16 cellular contexts compared by ENCODE assay signal in the genomic region with DNA sequence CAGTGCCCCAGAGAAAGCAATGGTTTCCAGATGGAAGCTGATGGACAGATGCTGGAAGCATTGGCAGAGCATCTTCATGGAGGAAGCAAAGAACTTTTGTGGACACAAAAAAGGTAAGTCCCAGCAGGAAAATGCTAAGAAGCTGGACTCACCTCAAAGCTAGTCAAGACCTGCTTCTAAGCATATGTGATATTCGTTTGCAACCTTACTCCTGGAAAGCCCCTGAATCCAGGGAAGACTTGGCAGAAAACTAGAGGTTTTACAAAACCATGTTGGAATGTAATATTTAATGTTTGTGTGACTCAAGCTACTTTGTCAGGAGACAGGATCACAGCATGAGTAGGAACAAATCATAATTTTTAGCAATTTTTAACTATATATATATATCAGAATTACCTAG.
DNase-seq lines count a peak whose midpoint lies in the region; ATAC-seq and TF ChIP-seq lines count a peak whose summit lies in the region.
"Had no signal": no experiment of that assay in that cellular context is flagged by ENCODE, and none has a peak within 500 bp of the region (broad histone marks: within the 10 kb centered on the region; RNA-seq: fewer than 3 reads in every experiment).

No MANE protein-coding gene starts in this region.

- no peak overlapping the region for H3K14ac ChIP-seq in IMR-90 (replicated peaks; ENCODE audit: low read depth, low read length)

- H3F3A ChIP-seq in MM.1S (ENCODE audit: insufficient read depth, low read length) = peaks cover 3% of the 10 kb centered on the region; the same call in 1 of the 2 replicates

- H3K4me3 ChIP-seq in IMR-90 (ENCODE audit: insufficient read depth, low read depth, low read length) = no peak overlapping the region
- H3K4me3 ChIP-seq in MM.1S (ENCODE audit: low read length) = no peak overlapping the region
- H3K4me3 ChIP-seq in epithelial cell of esophagus (ENCODE audit: low read length) = no peak overlapping the region
- H3K4me3 ChIP-seq: GM23338 had no signal

- no peak overlapping the region for H2BK120ac ChIP-seq in IMR-90 (ENCODE audit: low read depth, low read length)

- no peak overlapping the region for H2BK5ac ChIP-seq in IMR-90 (ENCODE audit: low read depth, low read length, poor library complexity, severe bottlenecking)

- H4K8ac ChIP-seq in IMR-90 (ENCODE audit: low read depth in 2 of 2, low read length in 2 of 2) = no peak overlapping the region

- H3K23ac ChIP-seq in IMR-90 (ENCODE audit: low read depth, low read length) = no peak overlapping the region

- H2AFZ ChIP-seq in IMR-90 (replicated peaks; ENCODE audit: low read length, poor library complexity) (no peak overlapping the region), MM.1S (ENCODE audit: low read length) (no peak overlapping the region)
- H2AFZ ChIP-seq: GM23338 had no signal

- dilution Hi-C loops in IMR-90 (cut with HindIII; ENCODE audit: low sequenced_read_pairs, unreplicated experiment) = no loop called here

- H4K20me1 ChIP-seq in IMR-90 (ENCODE audit: insufficient read depth, low read length) (no peaks in the 10 kb centered on the region), MM.1S (ENCODE audit: insufficient read depth, low read length) (no peaks in the 10 kb centered on the region)

- H2AK9ac ChIP-seq in IMR-90 (replicated peaks; ENCODE audit: low read depth, low read length, poor library complexity) = no peak overlapping the region

- no TSS peak for BruUV-seq in IMR-90 (replicated peaks; lab: Mats Ljungman, UMichigan)

- DNase-seq in IMR-90 = peak; percentile 15
- no peak for DNase-seq in MM.1S
- peak; percentile 37 for DNase-seq in epithelial cell of esophagus (ENCODE audit: low read depth)
- DNase-seq in SHP77 (lab: John Stamatoyannopoulos, UW) = no peak
- DNase-seq in NAMALWA (ENCODE audit: low spot score) = no peak
- no peak for DNase-seq in SIG-M5 (lab: John Stamatoyannopoulos, UW)
- DNase-seq: ACHN; Caco-2; CD4-positive, alpha-beta T cell; DMS79 treated with DMSO at 0.1 percent for 48 hours; GF-D8; H7; HFFc6 had no signal

- H3K4me1 ChIP-seq in IMR-90 (ENCODE audit: control insufficient read depth, insufficient read depth, low read length) (no peaks in the 10 kb centered on the region), MM.1S (ENCODE audit: low read length) (peaks cover 10% of the 10 kb centered on the region; the same call in 1 of the 2 replicates)
- H3K4me1 ChIP-seq: Caco-2 had no signal

- H3K27me3 ChIP-seq in IMR-90 (ENCODE audit: control insufficient read depth, insufficient read depth, low read length) = no peaks in the 10 kb centered on the region
- H3K27me3 ChIP-seq in MM.1S (replicated peaks; ENCODE audit: insufficient read depth, low read length) = no peaks in the 10 kb centered on the region

- H3K79me1 ChIP-seq in IMR-90 (ENCODE audit: low read depth in 1 of 2, low read length in 2 of 2) = no peaks in the 10 kb centered on the region

- H3K9me2 ChIP-seq in MM.1S (replicated peaks; ENCODE audit: insufficient read depth, low read length) = no peaks in the 10 kb centered on the region

- POLR2A ChIA-PET in IMR-90 (lab: Charles Lee; ENCODE audit: unreplicated experiment) = no interaction called here

- H3K27ac ChIP-seq in IMR-90 (ENCODE audit: insufficient read depth, low read length) (no peak overlapping the region), MM.1S (ENCODE audit: low read length) (peak overlapping the region; percentile 47; the same call in 1 of the 2 replicates)
- H3K27ac ChIP-seq: C4-2B had no signal

- no peaks in the 10 kb centered on the region for H3K9me1 ChIP-seq in IMR-90 (ENCODE audit: insufficient read depth, low read length)

- no peak for TF ChIP-seq CTCF in IMR-90 (conservative IDR thresholded peaks at IDR 0.05; ENCODE audit: low read depth, low read length)
- no peak for TF ChIP-seq CTCF in MM.1S (IDR thresholded peaks at IDR 0.05; ENCODE audit: low read length)
- no peak for TF ChIP-seq CTCF in epithelial cell of esophagus (IDR thresholded peaks at IDR 0.05; ENCODE audit: insufficient read depth, low read depth, low read length, missing control alignments)

- intact Hi-C loops in IMR-90 (cut with micrococcal nuclease) = no loop called here

- H3K9ac ChIP-seq in IMR-90 (ENCODE audit: low read depth, low read length) (no peak overlapping the region), MM.1S (ENCODE audit: low read length) (no peak overlapping the region)

- no peak overlapping the region for H3K4ac ChIP-seq in IMR-90 (ENCODE audit: low read depth, low read length)

- H3K9me3 ChIP-seq in IMR-90 (ENCODE audit: control insufficient read depth, insufficient read depth, low read length) (peaks cover 1% of the 10 kb centered on the region; the same call in 1 of the 2 replicates), MM.1S (replicated peaks; ENCODE audit: insufficient read depth, low read length) (no peaks in the 10 kb centered on the region)
- H3K9me3 ChIP-seq: Caco-2 had no signal

- TF ChIP-seq RAD21 in IMR-90 (IDR thresholded peaks at IDR 0.05; ENCODE audit: low read length) = no peak

- no peak overlapping the region for H2BK20ac ChIP-seq in IMR-90 (ENCODE audit: low read depth, low read length)

- no peak for ATAC-seq in IMR-90 (ENCODE audit: low read depth)
- ATAC-seq: HCT116 had no signal

- in situ Hi-C loops in IMR-90 (cut with MboI; ENCODE audit: low sequenced_read_pairs) = no loop called here

- no peak overlapping the region for H3K18ac ChIP-seq in IMR-90 (ENCODE audit: low read depth, low read length)

- no peak overlapping the region for H4K91ac ChIP-seq in IMR-90 (ENCODE audit: insufficient read depth, low read depth, low read length)

- H4K5ac ChIP-seq in IMR-90 (ENCODE audit: low read depth, low read length) = no peak overlapping the region

- TF ChIP-seq POLR2A in IMR-90 (IDR thresholded peaks at IDR 0.05; ENCODE audit: low read depth, low read length) = no peak

- no peaks in the 10 kb centered on the region for H3K79me2 ChIP-seq in MM.1S (ENCODE audit: low read length)

- no peak overlapping the region for H2BK15ac ChIP-seq in IMR-90 (ENCODE audit: low read depth, low read length)

- no peaks in the 10 kb centered on the region for H3K36me3 ChIP-seq in IMR-90 (ENCODE audit: control insufficient read depth, insufficient read depth, low read length)
- H3K36me3 ChIP-seq in MM.1S (replicated peaks; ENCODE audit: insufficient read depth, low read length) = no peaks in the 10 kb centered on the region

- no CpG with 5 or more reads among the region's 1 CpG for WGBS in IMR-90 (ENCODE audit: extremely low coverage in 2 of 2, insufficient read length in 1 of 2), 2 experiments

- CTCF ChIA-PET in IMR-90 (lab: Yijun Ruan, JAX) = no interaction called here

- no peak overlapping the region for H2AK5ac ChIP-seq in IMR-90 (ENCODE audit: low read depth, low read length)

- H3K4me2 ChIP-seq in IMR-90 (ENCODE audit: low read depth, low read length) (no peak overlapping the region), MM.1S (ENCODE audit: low read depth, low read length) (peak overlapping the region; percentile 40; the same call in 1 of the 2 replicates)
- H3K4me2 ChIP-seq: GM23338 had no signal

- no peak overlapping the region for H3K56ac ChIP-seq in IMR-90 (ENCODE audit: extremely low read depth, insufficient read depth, low read length)

TF ChIP-seq in IMR-90, 13 proteins besides CTCF, POLR2A, EP300 and RAD21:
- TF ChIP-seq MAZ (IDR thresholded peaks at IDR 0.05; ENCODE audit: borderline replicate concordance, low read depth, low read length) = no peak
- TF ChIP-seq CHD1 (IDR thresholded peaks at IDR 0.05; ENCODE audit: low read depth, low read length) = no peak
- TF ChIP-seq, protein P1, sequence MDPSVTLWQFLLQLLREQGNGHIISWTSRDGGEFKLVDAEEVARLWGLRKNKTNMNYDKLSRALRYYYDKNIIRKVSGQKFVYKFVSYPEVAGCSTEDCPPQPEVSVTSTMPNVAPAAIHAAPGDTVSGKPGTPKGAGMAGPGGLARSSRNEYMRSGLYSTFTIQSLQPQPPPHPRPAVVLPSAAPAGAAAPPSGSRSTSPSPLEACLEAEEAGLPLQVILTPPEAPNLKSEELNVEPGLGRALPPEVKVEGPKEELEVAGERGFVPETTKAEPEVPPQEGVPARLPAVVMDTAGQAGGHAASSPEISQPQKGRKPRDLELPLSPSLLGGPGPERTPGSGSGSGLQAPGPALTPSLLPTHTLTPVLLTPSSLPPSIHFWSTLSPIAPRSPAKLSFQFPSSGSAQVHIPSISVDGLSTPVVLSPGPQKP (IDR thresholded peaks at IDR 0.05; ENCODE audit: borderline replicate concordance, low read depth, low read length) = no peak
- TF ChIP-seq RCOR1 (IDR thresholded peaks at IDR 0.05; ENCODE audit: insufficient replicate concordance, low read length) = no peak
- no peak for TF ChIP-seq CEBPB (IDR thresholded peaks at IDR 0.05; ENCODE audit: low read depth, low read length)

Comparison
In these comparisons a context has a peak if more than half of its experiments do, and no peak if none do; other contexts are left out.
1. DNase-seq: peak in IMR-90 (single experiment) and epithelial cell of esophagus (single experiment); none in MM.1S (single experiment), SHP77 (0 of 2), NAMALWA (single experiment) and SIG-M5 (single experiment).